Comparison of ENCODE assay signal across 27 cellular contexts in genomic region chr12:57332646-57333312, GRCh38.
DNase-seq lines count a peak whose midpoint lies in the region; ATAC-seq and TF ChIP-seq lines count a peak whose summit lies in the region.
"Had no signal": no experiment of that assay in that cellular context is flagged by ENCODE, and none has a peak within 500 bp of the region (broad histone marks: within the 10 kb centered on the region; RNA-seq: fewer than 3 reads in every experiment).

No MANE protein-coding gene starts in this region.

- dilution Hi-C loops in IMR-90 (cut with HindIII; ENCODE audit: low sequenced_read_pairs, unreplicated experiment), result no loop called here

- intact Hi-C loops in IMR-90 (cut with micrococcal nuclease), result no loop called here
- intact Hi-C loops in CD8-positive, alpha-beta T cell (cut with DNase I, micrococcal nuclease), result no loop called here

- H3K9me1 ChIP-seq in IMR-90 (ENCODE audit: insufficient read depth, low read length), result 0 out of 2 replicates have a peak, but pooled peaks cover 4% of the 10 kb centered on the region

- no TSS peak for BruUV-seq in IMR-90 (replicated peaks; lab: Mats Ljungman, UMichigan)

- peaks cover 0 to 16% of the 10 kb centered on the region in 2 experiments; a peak in 2 of 4 replicates for H3K79me1 ChIP-seq in IMR-90 (ENCODE audit: low read depth in 1 of 2, low read length in 2 of 2)

- no peaks in the 10 kb centered on the region for H4K20me1 ChIP-seq in IMR-90 (ENCODE audit: insufficient read depth, low read length)

- H3K4me3 Mint-ChIP-seq in chondrocyte (ENCODE audit: unreplicated experiment), result no peak overlapping the region
- H3K4me3 Mint-ChIP-seq in memory B cell, result no peak overlapping the region
- H3K4me3 Mint-ChIP-seq in CD8-positive, alpha-beta T cell, result no peak overlapping the region
- H3K4me3 Mint-ChIP-seq: activated naive CD8-positive, alpha-beta T cell treated with anti-CD3 and anti-CD28 coated beads for 36 hours; activated T-helper 17 cell treated with anti-CD3 and anti-CD28 coated beads, Interleukin-2, amount 50 U/mL, for 72 hours; IgD-negative memory B cell; neural crest cell; type B pancreatic cell had no signal

- H3K36me3 Mint-ChIP-seq in chondrocyte (ENCODE audit: low read depth) (peaks cover 6% of the 10 kb centered on the region), memory B cell (peaks cover 26% of the 10 kb centered on the region)
- H3K36me3 Mint-ChIP-seq in CD8-positive, alpha-beta T cell, result peaks cover 44% of the 10 kb centered on the region

- H4K91ac ChIP-seq in IMR-90 (ENCODE audit: insufficient read depth, low read depth, low read length), result no peak overlapping the region

- H3K4ac ChIP-seq in IMR-90 (ENCODE audit: low read depth, low read length), result no peak overlapping the region

- H3K27ac ChIP-seq in ACC112 (ENCODE audit: low read depth, low read length), result peak overlapping the region; percentile 59
- no peak overlapping the region for H3K27ac ChIP-seq in IMR-90 (ENCODE audit: insufficient read depth, low read length)
- no peak overlapping the region for H3K27ac ChIP-seq in CD8-positive, alpha-beta T cell (ENCODE audit: low read depth, low read length)
- H3K27ac ChIP-seq: A549, gastroesophageal sphincter, psoas muscle, VCaP had no signal

- in situ Hi-C loops in IMR-90 (cut with MboI; ENCODE audit: low sequenced_read_pairs), result no loop called here

- H2AK5ac ChIP-seq in IMR-90 (ENCODE audit: low read depth, low read length), result no peak overlapping the region

- no peak overlapping the region for H4K5ac ChIP-seq in IMR-90 (ENCODE audit: low read depth, low read length)

- H2BK20ac ChIP-seq in IMR-90 (ENCODE audit: low read depth, low read length), result no peak overlapping the region

- H3K27ac Mint-ChIP-seq in chondrocyte (ENCODE audit: unreplicated experiment) (peak overlapping the region; percentile 9), memory B cell (peak overlapping the region; percentile 66)
- H3K27ac Mint-ChIP-seq in CD8-positive, alpha-beta T cell, result no peak overlapping the region
- H3K27ac Mint-ChIP-seq: activated naive CD8-positive, alpha-beta T cell treated with anti-CD3 and anti-CD28 coated beads for 36 hours; activated T-helper 17 cell treated with anti-CD3 and anti-CD28 coated beads, Interleukin-2, amount 50 U/mL, for 72 hours; IgD-negative memory B cell; type B pancreatic cell had no signal

- no peak for TF ChIP-seq POLR2A in IMR-90 (IDR thresholded peaks at IDR 0.05; ENCODE audit: low read depth, low read length)

- H4K8ac ChIP-seq in IMR-90 (ENCODE audit: low read depth in 2 of 2, low read length in 2 of 2), result no peak overlapping the region

- H3K27me3 Mint-ChIP-seq in chondrocyte (ENCODE audit: low read depth), result no peaks in the 10 kb centered on the region
- no peaks in the 10 kb centered on the region for H3K27me3 Mint-ChIP-seq in memory B cell
- H3K27me3 Mint-ChIP-seq in CD8-positive, alpha-beta T cell (ENCODE audit: low read depth), result no peaks in the 10 kb centered on the region
- H3K27me3 Mint-ChIP-seq: activated naive CD8-positive, alpha-beta T cell treated with anti-CD3 and anti-CD28 coated beads for 36 hours; activated T-helper 17 cell treated with anti-CD3 and anti-CD28 coated beads, Interleukin-2, amount 50 U/mL, for 72 hours; IgD-negative memory B cell; type B pancreatic cell had no signal

- ATAC-seq in IMR-90 (ENCODE audit: low read depth), result peak; percentile 37; the same call in 1 of the 2 replicates
- no peak for ATAC-seq in memory B cell (ENCODE audit: low read depth)
- no peak for ATAC-seq in CD8-positive, alpha-beta T cell
- ATAC-seq: activated T-helper 17 cell treated with anti-CD3 and anti-CD28 coated beads, Interleukin-2, amount 50 U/mL, for 72 hours; gastroesophageal sphincter; left ventricle myocardium superior; psoas muscle; SK-N-SH treated with all-trans-retinoic acid at 6 μM for 48 hours had no signal

- H3K4me1 ChIP-seq in ACC112 (ENCODE audit: control insufficient read depth, insufficient read depth, low read length, unreplicated experiment) (peaks cover 12% of the 10 kb centered on the region), IMR-90 (ENCODE audit: control insufficient read depth, insufficient read depth, low read length) (no peaks in the 10 kb centered on the region)
- H3K4me1 ChIP-seq in CD8-positive, alpha-beta T cell (ENCODE audit: insufficient read depth, low read length), result no peaks in the 10 kb centered on the region
- H3K4me1 ChIP-seq: gastroesophageal sphincter, psoas muscle had no signal

- no peak overlapping the region for H3K4me2 ChIP-seq in IMR-90 (ENCODE audit: low read depth, low read length)
- H3K4me2 ChIP-seq: A549 had no signal

- CTCF ChIA-PET in IMR-90 (lab: Yijun Ruan, JAX), result interaction anchor here (0.6 kb wide), 1 partner anchor 17 kb away, joined by 4 read pairs; no protein-coding TSS in a partner anchor
- CTCF ChIA-PET in CD8-positive, alpha-beta T cell (lab: Charles Lee), result no interaction called here

- no peak overlapping the region for H2AFZ ChIP-seq in ACC112 (ENCODE audit: low read length, unreplicated experiment)
- no peak overlapping the region for H2AFZ ChIP-seq in IMR-90 (replicated peaks; ENCODE audit: low read length, poor library complexity)

- no peak overlapping the region for H3K9ac ChIP-seq in IMR-90 (ENCODE audit: low read depth, low read length)

- H3K18ac ChIP-seq in IMR-90 (ENCODE audit: low read depth, low read length), result no peak overlapping the region

- POLR2A ChIA-PET in IMR-90 (lab: Charles Lee; ENCODE audit: unreplicated experiment), result interaction anchor here (0.6 kb wide), 1 partner anchor 564 kb away, joined by 6 read pairs; no protein-coding TSS in a partner anchor
- POLR2A ChIA-PET in CD8-positive, alpha-beta T cell (lab: Charles Lee), result no interaction called here

- TF ChIP-seq RAD21 in IMR-90 (IDR thresholded peaks at IDR 0.05; ENCODE audit: low read length), result no peak

- no peak overlapping the region for H2BK120ac ChIP-seq in IMR-90 (ENCODE audit: low read depth, low read length)

- no peak overlapping the region for H3K14ac ChIP-seq in IMR-90 (replicated peaks; ENCODE audit: low read depth, low read length)

- H3K4me1 Mint-ChIP-seq in chondrocyte (ENCODE audit: low read depth) (peaks cover 11% of the 10 kb centered on the region), memory B cell (peaks cover 8% of the 10 kb centered on the region)
- peaks cover 5% of the 10 kb centered on the region for H3K4me1 Mint-ChIP-seq in CD8-positive, alpha-beta T cell (ENCODE audit: low read depth)
- H3K4me1 Mint-ChIP-seq: activated T-helper 17 cell treated with anti-CD3 and anti-CD28 coated beads, Interleukin-2, amount 50 U/mL, for 72 hours; neural crest cell had no signal

- H3K4me3 ChIP-seq in ACC112 (ENCODE audit: low read depth, low read length), result no peak overlapping the region
- no peak overlapping the region for H3K4me3 ChIP-seq in IMR-90 (ENCODE audit: insufficient read depth, low read depth, low read length)
- no peak overlapping the region for H3K4me3 ChIP-seq in CD8-positive, alpha-beta T cell (ENCODE audit: low read depth, low read length)
- H3K4me3 ChIP-seq: A549, gastroesophageal sphincter, psoas muscle had no signal

- 100% methylated on average over 1 of the region's 3 CpGs; no CpG with 5 or more reads in 1 of the 2 experiments for whole genome bisulfite sequencing in IMR-90 (ENCODE audit: extremely low coverage in 2 of 2, insufficient read length in 1 of 2), 2 experiments

- no peak overlapping the region for H2BK15ac ChIP-seq in IMR-90 (ENCODE audit: low read depth, low read length)

- DNase-seq in IMR-90, result peak; percentile 25
- DNase-seq in chondrocyte (ENCODE audit: low spot score), result no peak
- DNase-seq in memory B cell (ENCODE audit: low spot score in 2 of 2), result no peak
- DNase-seq in NCI-H187 (lab: John Stamatoyannopoulos, UW), result no peak
- DNase-seq in activated naive CD4-positive, alpha-beta T cell (lab: John Stamatoyannopoulos, UW), result no peak
- no peak for DNase-seq in mesenteric fat pad (ENCODE audit: low spot score)
- DNase-seq in CD8-positive, alpha-beta T cell, result no peak
- DNase-seq: activated CD4-positive, alpha-beta T cell treated with anti-CD3 and anti-CD28 coated beads, Interleukin-2, amount 50 U/mL, for 1 hour; activated naive CD8-positive, alpha-beta T cell treated with anti-CD3 and anti-CD28 coated beads for 36 hours; COR-L47; effector CD4-positive, alpha-beta T cell; erythroblast; left ventricle myocardium superior; NCI-H1105 treated with DMSO at 0.1 percent for 48 hours; NCI-H2081; NCI-H446; psoas muscle; stimulated activated CD4-positive, alpha-beta T cell treated with anti-CD3 and anti-CD28 coated beads, Interleukin-1b, Interleukin-23, amount 100 ng/mL, for 48 hours had no signal

- TF ChIP-seq CTCF in IMR-90 (conservative IDR thresholded peaks at IDR 0.05; ENCODE audit: low read depth, low read length), result no peak
- TF ChIP-seq CTCF in chondrocyte (IDR thresholded peaks at IDR 0.05), result no peak
- no peak for TF ChIP-seq CTCF in CD8-positive, alpha-beta T cell (IDR thresholded peaks at IDR 0.05)

- H3K36me3 ChIP-seq in ACC112 (ENCODE audit: insufficient read depth, low read length) (no peaks in the 10 kb centered on the region; the same call in 1 of the 2 replicates), IMR-90 (ENCODE audit: control insufficient read depth, insufficient read depth, low read length) (no peaks in the 10 kb centered on the region)
- no peaks in the 10 kb centered on the region for H3K36me3 ChIP-seq in CD8-positive, alpha-beta T cell (ENCODE audit: insufficient read depth, low read length)

- no peaks in the 10 kb centered on the region for H3K79me2 ChIP-seq in ACC112 (ENCODE audit: control insufficient read depth, insufficient read depth, low read length, unreplicated experiment)

- H3K56ac ChIP-seq in IMR-90 (ENCODE audit: extremely low read depth, insufficient read depth, low read length), result no peak overlapping the region

- no peak overlapping the region for H2AK9ac ChIP-seq in IMR-90 (replicated peaks; ENCODE audit: low read depth, low read length, poor library complexity)

- H2BK5ac ChIP-seq in IMR-90 (ENCODE audit: low read depth, low read length, poor library complexity, severe bottlenecking), result no peak overlapping the region

- H3K27me3 ChIP-seq in ACC112 (ENCODE audit: insufficient read depth, low read length) (no peaks in the 10 kb centered on the region), IMR-90 (ENCODE audit: control insufficient read depth, insufficient read depth, low read length) (no peaks in the 10 kb centered on the region)
- no peaks in the 10 kb centered on the region for H3K27me3 ChIP-seq in CD8-positive, alpha-beta T cell (ENCODE audit: insufficient read depth, low read length)
- H3K27me3 ChIP-seq: gastroesophageal sphincter had no signal

- H3K23ac ChIP-seq in IMR-90 (ENCODE audit: low read depth, low read length), result no peak overlapping the region

- no peaks in the 10 kb centered on the region for H3K9me3 ChIP-seq in IMR-90 (ENCODE audit: control insufficient read depth, insufficient read depth, low read length)
- H3K9me3 ChIP-seq in CD8-positive, alpha-beta T cell (ENCODE audit: low read length), result no peaks in the 10 kb centered on the region
- H3K9me3 ChIP-seq: A549, gastroesophageal sphincter, psoas muscle had no signal

- H3K9me3 Mint-ChIP-seq in chondrocyte (ENCODE audit: low read depth) (peaks cover 3% of the 10 kb centered on the region), memory B cell (no peaks in the 10 kb centered on the region)
- H3K9me3 Mint-ChIP-seq in CD8-positive, alpha-beta T cell, result no peaks in the 10 kb centered on the region
- H3K9me3 Mint-ChIP-seq: activated T-helper 17 cell treated with anti-CD3 and anti-CD28 coated beads, Interleukin-2, amount 50 U/mL, for 72 hours had no signal

TF ChIP-seq in IMR-90, 13 proteins besides CTCF, POLR2A, EP300 and RAD21 (continues in another document):
- TF ChIP-seq FOS (IDR thresholded peaks at IDR 0.05; ENCODE audit: low read depth, low read length), result no peak
